24 cellular contexts compared by ENCODE assay signal in genomic region chr5:23991406-23991805, GRCh38.
"Had no signal": no experiment of that assay in that cellular context is flagged by ENCODE, and none has a peak within 500 bp of the region (broad histone marks: within the 10 kb centered on the region; RNA-seq: fewer than 3 reads in every experiment).

No MANE protein-coding gene starts in this region.

- DNase-seq: activated CD4-positive, alpha-beta T cell treated with anti-CD3 and anti-CD28 coated beads, Interleukin-2, amount 10 ng/mL, durations not matched to agents 7 days and 5 days; activated CD4-positive, CD25-positive, alpha-beta regulatory T cell treated with anti-CD3 and anti-CD28 coated beads, Interleukin-2, amount 50 U/mL, for 72 hours; activated CD8-positive, alpha-beta memory T cell treated with anti-CD3 and anti-CD28 coated beads, Interleukin-2, amount 10 ng/mL, durations not matched to agents 7 days and 5 days; activated CD8-positive, alpha-beta T cell treated with anti-CD3 and anti-CD28 coated beads for 36 hours; activated gamma-delta T cell; activated naive CD4-positive, alpha-beta T cell treated with anti-CD3 and anti-CD28 coated beads, Interleukin-2, amount 50 U/mL, for 16 hours; activated naive CD8-positive, alpha-beta T cell treated with anti-CD3 and anti-CD28 coated beads, Interleukin-2, amount 50 U/mL, for 24 hours; activated T-cell treated with anti-CD3 and anti-CD28 coated beads for 4 hours; anterior cingulate cortex; caudate nucleus; effector memory CD4-positive, alpha-beta T cell; glutamatergic neuron; hippocampal formation; kidney glomerular epithelial cell; left lung; naive thymus-derived CD4-positive, alpha-beta T cell; small intestine; stimulated activated CD4-positive, alpha-beta T cell treated with anti-CD3 and anti-CD28 coated beads, Interleukin-2, amount 100 ng/mL, for 24 hours; stimulated activated naive CD8-positive, alpha-beta T cell treated with anti-CD3 and anti-CD28 coated beads, Interleukin-15, amount 100 ng/mL, for 72 hours; tibial artery had no signal

- ATAC-seq: activated CD8-positive, alpha-beta memory T cell treated with anti-CD3 and anti-CD28 coated beads, Interleukin-2, amount 10 ng/mL, durations not matched to agents 7 days and 5 days; activated CD8-positive, alpha-beta T cell treated with anti-CD3 and anti-CD28 coated beads for 36 hours; activated naive CD8-positive, alpha-beta T cell treated with anti-CD3 and anti-CD28 coated beads, Interleukin-2, amount 50 U/mL, for 24 hours; left lung; naive thymus-derived CD4-positive, alpha-beta T cell; sciatic nerve; stimulated activated effector memory CD8-positive, alpha-beta T cell treated with anti-CD3 and anti-CD28 coated beads, Interleukin-12 subunit alpha, Interleukin-12 subunit beta, amount 100 ng/mL, for 72 hours; stimulated activated naive CD8-positive, alpha-beta T cell treated with anti-CD3 and anti-CD28 coated beads, Interleukin-15, amount 100 ng/mL, for 72 hours had no signal

- H3K27ac ChIP-seq: esophagus muscularis mucosa, left lung, tibial artery, WERI-Rb-1 had no signal

- H3K27me3 ChIP-seq: esophagus muscularis mucosa, left lung, tibial artery had no signal

- H3K36me3 ChIP-seq: esophagus muscularis mucosa, left lung, tibial artery, WERI-Rb-1 had no signal

- H3K9me3 ChIP-seq: esophagus muscularis mucosa, left lung, tibial artery had no signal

- H3K4me3 ChIP-seq: esophagus muscularis mucosa, left lung, tibial artery had no signal

- H3K4me1 ChIP-seq: esophagus muscularis mucosa, left lung, tibial artery had no signal
